8 cellular contexts compared by ENCODE assay signal in the genomic region with DNA sequence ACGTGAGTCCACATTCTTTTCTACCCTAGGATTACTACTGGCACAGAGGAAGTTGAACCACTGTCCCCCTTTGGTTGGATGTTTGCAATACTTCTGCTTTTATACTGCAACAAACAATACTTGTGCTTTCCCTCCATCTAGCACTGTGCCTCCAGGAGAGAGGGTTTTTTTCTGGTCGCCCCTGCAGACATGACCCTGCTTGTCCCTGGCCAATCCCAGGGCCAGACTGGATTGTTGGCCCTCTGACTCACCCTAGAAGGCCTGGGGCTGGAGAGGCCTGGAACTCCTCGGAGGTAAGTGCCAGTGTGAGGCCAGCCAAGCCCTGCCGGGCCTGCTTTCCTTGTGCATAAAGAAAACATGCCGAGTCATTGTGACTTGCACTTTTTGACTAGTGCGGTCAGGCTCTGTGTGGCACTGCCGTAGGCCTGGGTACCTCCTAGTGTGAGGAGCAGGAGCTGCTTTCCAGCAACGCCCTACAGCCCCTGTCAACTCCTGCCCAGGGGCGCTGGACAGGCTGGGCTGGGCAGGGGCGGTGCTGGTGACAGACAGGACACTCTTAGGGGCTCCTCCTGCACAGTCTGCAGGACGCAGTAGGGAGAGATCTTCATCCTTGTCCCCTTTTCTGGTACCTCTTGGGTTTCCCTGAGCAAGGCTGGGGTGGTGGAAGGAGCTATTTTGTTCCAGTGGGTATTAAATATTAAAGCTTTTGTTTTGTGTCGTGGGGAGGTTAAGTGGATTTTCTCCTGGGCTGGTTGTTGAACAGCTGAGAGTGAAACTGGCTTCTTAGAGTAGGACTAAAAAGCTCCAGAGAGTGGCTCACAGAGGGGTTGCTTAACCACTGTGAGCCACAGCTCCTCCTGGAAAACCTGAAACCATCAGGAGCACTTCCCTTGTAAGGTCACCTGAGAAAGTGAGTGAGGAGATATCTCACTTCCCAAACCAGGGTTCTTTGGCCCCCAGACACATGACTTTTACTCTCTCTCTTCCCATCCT. TPM values are rescaled to one million over a fixed set of nuclear protein-coding genes. Genes with fewer than 3 reads are reported as not detected.
A peak's percentile ranks its signal among the peaks of the same experiment; 100 is the strongest.
DNase-seq lines count a peak whose midpoint lies in the region; ATAC-seq and TF ChIP-seq lines count a peak whose summit lies in the region.

No MANE protein-coding gene starts in this region.

- no peaks in the 10 kb centered on the region for H3K9me3 Mint-ChIP-seq in CD8-positive, alpha-beta memory T cell

- ATAC-seq in GM21423 (IDR thresholded peaks at IDR 0.05; ENCODE audit: unreplicated experiment) (peak; percentile 53), lower lobe of right lung (peak; percentile 97 to 98)

- H3K4me3 Mint-ChIP-seq in CD8-positive, alpha-beta memory T cell = no peak overlapping the region

- peaks cover under 1 to 6% (median 2%) of the 10 kb centered on the region in 3 donors for H3K4me1 Mint-ChIP-seq in CD8-positive, alpha-beta memory T cell

- no peaks in the 10 kb centered on the region for H3K4me1 ChIP-seq in CD8-positive, alpha-beta memory T cell (ENCODE audit: insufficient read depth, low read length)
- H3K4me1 ChIP-seq in ectodermal cell (ENCODE audit: control insufficient read depth, insufficient read depth, low read length) = peaks cover 12% of the 10 kb centered on the region
- H3K4me1 ChIP-seq in lower lobe of right lung = peaks cover 22% of the 10 kb centered on the region
- peaks cover 2 to 20% (median 16%) of the 10 kb centered on the region in 5 donors for H3K4me1 ChIP-seq in subcutaneous abdominal adipose tissue (ENCODE audit: control insufficient read depth in 5 of 5, insufficient read depth in 5 of 5, low read length in 5 of 5)

- POLR2A ChIA-PET in CD8-positive, alpha-beta memory T cell (lab: Charles Lee) = no interaction called here

- peaks cover 0 to 3% of the 10 kb centered on the region in 2 donors for H3K27me3 Mint-ChIP-seq in CD8-positive, alpha-beta memory T cell

- peak overlapping the region; percentile 57 for H3K27ac ChIP-seq in CD8-positive, alpha-beta memory T cell (ENCODE audit: low read depth, low read length)
- peak overlapping the region; percentile 71 for H3K27ac ChIP-seq in ectodermal cell (ENCODE audit: insufficient read depth, low read depth, low read length, poor library complexity, severe bottlenecking)
- peak overlapping the region; percentile 82 for H3K27ac ChIP-seq in lower lobe of right lung
- peak overlapping the region; percentile 98 for H3K27ac ChIP-seq in subcutaneous abdominal adipose tissue (ENCODE audit: low read depth, low read length)

- WGBS in ectodermal cell, 2 experiments = 28 to 34% methylated on average over 12 of the region's 12 CpGs

- CTCF ChIA-PET in CD8-positive, alpha-beta memory T cell (lab: Charles Lee) = no interaction called here

- TF ChIP-seq CTCF in lower lobe of right lung (IDR thresholded peaks at IDR 0.05) = no peak

- no peak overlapping the region for H3K4me3 ChIP-seq in CD8-positive, alpha-beta memory T cell (ENCODE audit: low read length)
- H3K4me3 ChIP-seq in ectodermal cell (ENCODE audit: insufficient read depth, low read depth, low read length) = no peak overlapping the region
- H3K4me3 ChIP-seq in lower lobe of right lung = peak overlapping the region; percentile 13
- H3K4me3 ChIP-seq in subcutaneous abdominal adipose tissue (ENCODE audit: low read depth in 1 of 5, low read length in 5 of 5) = peak overlapping the region in 2 of 5 donors; percentile 1 to 12

- no peaks in the 10 kb centered on the region for H3K9me3 ChIP-seq in CD8-positive, alpha-beta memory T cell (ENCODE audit: low read length)
- no peaks in the 10 kb centered on the region for H3K9me3 ChIP-seq in ectodermal cell (ENCODE audit: control insufficient read depth, low read length)
- H3K9me3 ChIP-seq in lower lobe of right lung = no peaks in the 10 kb centered on the region
- no peaks in the 10 kb centered on the region for H3K9me3 ChIP-seq in subcutaneous abdominal adipose tissue (ENCODE audit: control insufficient read depth in 5 of 5, low read length in 5 of 5)

- H3K36me3 ChIP-seq in CD8-positive, alpha-beta memory T cell (ENCODE audit: insufficient read depth, low read length) = no peaks in the 10 kb centered on the region
- H3K36me3 ChIP-seq in ectodermal cell (ENCODE audit: control insufficient read depth, insufficient read depth, low read length) (no peaks in the 10 kb centered on the region), lower lobe of right lung (no peaks in the 10 kb centered on the region), subcutaneous abdominal adipose tissue (ENCODE audit: control insufficient read depth in 5 of 5, insufficient read depth in 5 of 5, low read length in 5 of 5) (no peaks in the 10 kb centered on the region)

- intact Hi-C loops in lower lobe of right lung (cut with DNase I) = no loop called here

- no peak overlapping the region for H3K27ac Mint-ChIP-seq in CD8-positive, alpha-beta memory T cell

- H3K9ac ChIP-seq in subcutaneous abdominal adipose tissue (ENCODE audit: low read length in 5 of 5) = peak overlapping the region; percentile 66 to 92 (median 72)

- no peak for DNase-seq in CD8-positive, alpha-beta memory T cell
- DNase-seq in M059J (ENCODE audit: low read depth) = peak; percentile 99
- peak; percentile 95 for DNase-seq in SKM-1 (lab: John Stamatoyannopoulos, UW; ENCODE audit: unreplicated experiment)
- DNase-seq in lower lobe of right lung = peak; percentile 93
- no peak for DNase-seq in NCI-H128 (lab: John Stamatoyannopoulos, UW; ENCODE audit: unreplicated experiment)

- no peaks in the 10 kb centered on the region for H3K27me3 ChIP-seq in CD8-positive, alpha-beta memory T cell (ENCODE audit: insufficient read depth, low read length, poor library complexity, severe bottlenecking)
- H3K27me3 ChIP-seq in ectodermal cell (ENCODE audit: control insufficient read depth, insufficient read depth, low read length, poor library complexity, severe bottlenecking) = no peaks in the 10 kb centered on the region
- no peaks in the 10 kb centered on the region for H3K27me3 ChIP-seq in lower lobe of right lung (ENCODE audit: low read depth)
- no peaks in the 10 kb centered on the region for H3K27me3 ChIP-seq in subcutaneous abdominal adipose tissue (ENCODE audit: control insufficient read depth in 5 of 5, insufficient read depth in 4 of 5, low read length in 5 of 5)

- H3K36me3 Mint-ChIP-seq in CD8-positive, alpha-beta memory T cell = no peaks in the 10 kb centered on the region

RNA-seq across cellular contexts. Expression of gene TKT, which starts 14.4 kb away (rescaled TPM):
- total RNA-seq in CD8-positive, alpha-beta memory T cell = 100 to 1,000 TPM; 173 to 182 TPM
- polyA plus RNA-seq in CD8-positive, alpha-beta memory T cell = 59.3 TPM
- total RNA-seq in M059J (2014; rRNA removed; shearing (Covaris generic)) = 206 and 321 TPM in 2 replicates
- polyA plus RNA-seq in ectodermal cell (2013, experiment 1 of 4) = 481 TPM
- polyA plus RNA-seq in ectodermal cell (2013, experiment 2 of 4) = 454 TPM
- polyA plus RNA-seq in ectodermal cell (2013, experiment 3 of 4) = 411 TPM
- polyA plus RNA-seq in ectodermal cell (2013, experiment 4 of 4) = 424 TPM
- total RNA-seq in lower lobe of right lung = 437 TPM

Comparison
In these comparisons a context has a peak if more than half of its experiments do, and no peak if none do; other contexts are left out.
1. DNase-seq: peak in M059J (single experiment), SKM-1 (single experiment) and lower lobe of right lung (single experiment); none in CD8-positive, alpha-beta memory T cell (0 of 5) and NCI-H128 (single experiment).
2. Peak in every context shown above with its lines, with median percentiles within 50 percentile points of each other: H3K27ac ChIP-seq.